1 cellular context compared by ENCODE assay signal in the genomic region with DNA sequence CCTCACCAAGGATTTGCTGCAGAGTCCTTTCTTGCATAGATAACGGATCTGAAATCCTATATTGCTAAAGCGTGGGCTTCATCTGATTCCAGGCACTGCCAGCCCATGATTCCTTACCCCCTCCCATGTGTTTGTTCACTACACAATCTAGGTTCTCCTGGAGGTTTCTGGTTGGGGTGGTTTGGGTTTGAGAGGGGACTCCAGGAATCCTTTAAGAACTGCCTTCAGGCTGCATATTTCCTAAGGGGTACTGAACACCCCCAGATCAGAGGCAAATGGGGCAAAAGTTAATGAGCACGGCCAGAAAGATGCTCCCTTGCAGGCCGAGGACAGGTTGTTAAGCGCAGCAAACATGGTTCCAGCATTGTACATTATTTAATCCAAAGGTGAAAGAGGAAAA.
TF ChIP-seq lines count a peak whose summit lies in the region.

No MANE protein-coding gene starts in this region.

TF ChIP-seq in IMR-90, 13 proteins besides CTCF, POLR2A, EP300 and RAD21 (continued from another document):
- TF ChIP-seq CEBPB (IDR thresholded peaks at IDR 0.05; ENCODE audit: low read depth, low read length) (no peak), RCOR1 (IDR thresholded peaks at IDR 0.05; ENCODE audit: insufficient replicate concordance, low read length) (no peak), MAFK (IDR thresholded peaks at IDR 0.05; ENCODE audit: low read depth, low read length) (no peak), NFE2L2 (IDR thresholded peaks at IDR 0.05; ENCODE audit: low read depth, low read length) (no peak)
- TF ChIP-seq, protein P1, sequence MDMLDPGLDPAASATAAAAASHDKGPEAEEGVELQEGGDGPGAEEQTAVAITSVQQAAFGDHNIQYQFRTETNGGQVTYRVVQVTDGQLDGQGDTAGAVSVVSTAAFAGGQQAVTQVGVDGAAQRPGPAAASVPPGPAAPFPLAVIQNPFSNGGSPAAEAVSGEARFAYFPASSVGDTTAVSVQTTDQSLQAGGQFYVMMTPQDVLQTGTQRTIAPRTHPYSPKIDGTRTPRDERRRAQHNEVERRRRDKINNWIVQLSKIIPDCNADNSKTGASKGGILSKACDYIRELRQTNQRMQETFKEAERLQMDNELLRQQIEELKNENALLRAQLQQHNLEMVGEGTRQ (IDR thresholded peaks at IDR 0.05; ENCODE audit: low read depth, low read length) = no peak
